ENCODE assay signal across 12 cellular contexts in genomic region chr4:145623831-145624230, GRCh38. TPM values are rescaled to one million over a fixed set of nuclear protein-coding genes. Genes with fewer than 3 reads are reported as not detected.
DNase-seq lines count a peak whose midpoint lies in the region; ATAC-seq and TF ChIP-seq lines count a peak whose summit lies in the region.
"Had no signal": no experiment of that assay in that cellular context is flagged by ENCODE, and none has a peak within 500 bp of the region (broad histone marks: within the 10 kb centered on the region; RNA-seq: fewer than 3 reads in every experiment).

No MANE protein-coding gene starts in this region.

- H3K4me3 ChIP-seq in cardiac fibroblast (replicated peaks in 1 of 2; ENCODE audit: low read depth in 2 of 2, low read length in 2 of 2) = no peak overlapping the region
- H3K4me3 ChIP-seq: BLaER1 had no signal

- intact Hi-C loops in activated naive CD4-positive, alpha-beta T cell treated with anti-CD3 and anti-CD28 coated beads for 36 hours (cut with micrococcal nuclease) = loop anchor here (10.0 kb wide), 1 partner anchor 831 kb away; no protein-coding TSS in a partner anchor
- intact Hi-C loops in left colon (cut with DNase I, micrococcal nuclease) = no loop called here

- H3K27me3 Mint-ChIP-seq in activated naive CD4-positive, alpha-beta T cell treated with anti-CD3 and anti-CD28 coated beads for 36 hours (ENCODE audit: low read depth) = no peaks in the 10 kb centered on the region

- peaks cover 26% of the 10 kb centered on the region for H3K36me3 Mint-ChIP-seq in activated naive CD4-positive, alpha-beta T cell treated with anti-CD3 and anti-CD28 coated beads for 36 hours (ENCODE audit: low read depth)

- CTCF ChIA-PET in activated naive CD4-positive, alpha-beta T cell treated with anti-CD3 and anti-CD28 coated beads for 36 hours (lab: Charles Lee) = interaction anchor here (2.0 kb wide), 1 partner anchor 14 kb away, joined by 7 read pairs; no protein-coding TSS in a partner anchor

- peak; percentile 36 for ATAC-seq in HG03196 (IDR thresholded peaks at IDR 0.05; ENCODE audit: unreplicated experiment)
- ATAC-seq in left colon = no peak
- ATAC-seq: HepG2 had no signal

- H3K9me3 Mint-ChIP-seq in activated naive CD4-positive, alpha-beta T cell treated with anti-CD3 and anti-CD28 coated beads for 36 hours = peaks cover 4% of the 10 kb centered on the region

- H3K4me1 Mint-ChIP-seq in activated naive CD4-positive, alpha-beta T cell treated with anti-CD3 and anti-CD28 coated beads for 36 hours (ENCODE audit: low read depth) = peaks cover 41% of the 10 kb centered on the region

- H3K4me3 Mint-ChIP-seq in activated naive CD4-positive, alpha-beta T cell treated with anti-CD3 and anti-CD28 coated beads for 36 hours = no peak overlapping the region

- peak; percentile 37 for DNase-seq in activated naive CD4-positive, alpha-beta T cell treated with anti-CD3 and anti-CD28 coated beads for 36 hours
- DNase-seq in activated naive CD4-positive, alpha-beta T cell treated with Interleukin-2 at 50 U/mL for 16 hours = no peak
- DNase-seq in cardiac fibroblast (ENCODE audit: low read depth in 2 of 2) (peak; percentile 31 to 44), stromal cell of bone marrow (ENCODE audit: low read depth) (peak; percentile 28), NCI-H2171 (lab: John Stamatoyannopoulos, UW) (no peak), left colon (no peak), ureter (ENCODE audit: low spot score) (no peak)
- DNase-seq: activated CD4-positive, alpha-beta T cell treated with anti-CD3 and anti-CD28 coated beads for 1 hour had no signal

- no peak for TF ChIP-seq CTCF in cardiac fibroblast (IDR thresholded peaks at IDR 0.05; ENCODE audit: low read depth, low read length)

- H3K27ac Mint-ChIP-seq in activated naive CD4-positive, alpha-beta T cell treated with anti-CD3 and anti-CD28 coated beads for 36 hours = peak overlapping the region; percentile 28

RNA-seq across cellular contexts. Expression of gene MMAA, which starts 4.6 kb away (rescaled TPM):
- total RNA-seq in activated naive CD4-positive, alpha-beta T cell treated with anti-CD3 and anti-CD28 coated beads for 36 hours = 10 to 100 TPM; 15.2 to 19.6 TPM
- 10 to 100 TPM; 15.0 to 18.3 TPM for total RNA-seq in left colon
- total RNA-seq in ureter = 15.9 TPM

RNA-seq across cellular contexts. Expression of gene C4orf51, which starts 56.1 kb away (rescaled TPM):
- total RNA-seq in activated naive CD4-positive, alpha-beta T cell treated with anti-CD3 and anti-CD28 coated beads for 36 hours = not detected
- total RNA-seq in left colon (not detected), ureter (not detected)
- total RNA-seq: dermis microvascular lymphatic vessel endothelial cell, HepG2 had no signal

Comparison
In these comparisons a context has a peak if more than half of its experiments do, and no peak if none do; other contexts are left out.
1. DNase-seq: peak in activated naive CD4-positive, alpha-beta T cell treated with anti-CD3 and anti-CD28 coated beads for 36 hours (single experiment), cardiac fibroblast (2 of 2) and stromal cell of bone marrow (single experiment); none in activated naive CD4-positive, alpha-beta T cell treated with Interleukin-2 at 50 U/mL for 16 hours (single experiment), NCI-H2171 (single experiment), left colon (0 of 2) and ureter (single experiment).